In the genomic region with DNA sequence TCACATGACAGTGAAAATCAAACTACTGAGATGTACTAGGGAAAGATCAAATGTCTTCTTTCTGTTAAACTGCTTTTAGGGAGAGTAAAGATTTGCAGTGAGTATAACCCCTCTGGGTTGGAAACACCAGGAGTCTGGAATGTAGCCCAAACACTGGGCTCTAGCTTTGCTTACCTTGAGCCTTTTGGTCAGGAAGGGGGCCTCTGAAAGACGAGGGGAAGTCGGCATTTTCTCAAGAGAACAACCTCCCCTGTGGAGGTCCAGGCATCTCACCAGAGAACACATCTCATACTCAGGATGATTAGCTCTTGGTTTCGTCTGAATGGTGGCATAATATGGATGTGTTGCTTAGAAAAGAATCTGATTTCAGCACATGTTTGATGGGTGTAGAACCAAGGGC, we compare ENCODE assay signal across 22 cellular contexts.
"Had no signal": no experiment of that assay in that cellular context is flagged by ENCODE, and none has a peak within 500 bp of the region (broad histone marks: within the 10 kb centered on the region; RNA-seq: fewer than 3 reads in every experiment).

No MANE protein-coding gene starts in this region.

- H3K27ac ChIP-seq: ascending aorta, prostate gland, tibial artery had no signal

- H3K4me3 Mint-ChIP-seq: activated B cell treated with CpG ODN at 0.5 μM for 24 hours; activated CD4-positive, alpha-beta memory T cell treated with anti-CD3 and anti-CD28 coated beads, Interleukin-2, amount 10 ng/mL, durations not matched to agents 7 days and 5 days; activated T-cell treated with anti-CD3 and anti-CD28 coated beads, Interleukin-2, amount 50 U/mL, for 24 hours; endodermal cell; nephron progenitor cell; T-cell had no signal

- DNase-seq: activated B cell treated with CpG ODN at 0.5 μM for 24 hours; activated CD4-positive, alpha-beta memory T cell treated with anti-CD3 and anti-CD28 coated beads, Interleukin-2, amount 10 ng/mL, durations not matched to agents 7 days and 5 days; activated CD4-positive, alpha-beta T cell treated with anti-CD3 and anti-CD28 coated beads for 4 hours; activated naive CD4-positive, alpha-beta T cell treated with anti-CD3 and anti-CD28 coated beads, Interleukin-2, amount 50 U/mL, for 16 hours; activated T-cell treated with anti-CD3 and anti-CD28 coated beads, Interleukin-2, amount 50 U/mL, for 24 hours; dorsolateral prefrontal cortex; glutamatergic neuron; kidney; nephron progenitor cell; occipital lobe; stimulated activated CD4-positive, alpha-beta T cell treated with anti-CD3 and anti-CD28 coated beads, Interleukin-4, amount 100 ng/mL, for 1 hour; stimulated activated naive CD4-positive, alpha-beta T cell; T-cell; tibial artery had no signal

- H3K36me3 ChIP-seq: ascending aorta, prostate gland, tibial artery had no signal

- H3K27me3 ChIP-seq: ascending aorta, dorsolateral prefrontal cortex, tibial artery had no signal

- H3K4me3 ChIP-seq: ascending aorta, dorsolateral prefrontal cortex, lung, prostate gland, skin epidermis, tibial artery had no signal

- H3K27ac Mint-ChIP-seq: activated B cell treated with CpG ODN at 0.5 μM for 24 hours; activated CD4-positive, alpha-beta memory T cell treated with anti-CD3 and anti-CD28 coated beads, Interleukin-2, amount 10 ng/mL, durations not matched to agents 7 days and 5 days; activated T-cell treated with anti-CD3 and anti-CD28 coated beads, Interleukin-2, amount 50 U/mL, for 24 hours; endodermal cell; nephron progenitor cell; T-cell had no signal

- H3K9me3 ChIP-seq: ascending aorta, prostate gland, tibial artery had no signal

- ATAC-seq: left lobe of liver, right cardiac atrium, SK-N-SH treated with all-trans-retinoic acid at 6 μM for 48 hours, T-cell had no signal

- H3K27me3 Mint-ChIP-seq: activated B cell treated with CpG ODN at 0.5 μM for 24 hours, T-cell had no signal
